8 cellular contexts compared by ENCODE assay signal in genomic region chr2:172931923-172932520, GRCh38.
DNase-seq lines count a peak whose midpoint lies in the region; ATAC-seq lines count a peak whose summit lies in the region.

No MANE protein-coding gene starts in this region.

- peaks cover 5% of the 10 kb centered on the region for H3K4me1 ChIP-seq in mesendoderm (ENCODE audit: control insufficient read depth, low read depth, low read length)

- H3K27ac ChIP-seq in mesendoderm (ENCODE audit: low read depth, low read length), result no peak overlapping the region

- H3K56ac ChIP-seq in mesendoderm (ENCODE audit: low read length), result no peak overlapping the region

- CTCF ChIA-PET in activated CD4-positive, alpha-beta T cell treated with anti-CD3 and anti-CD28 coated beads for 36 hours (lab: Charles Lee), result interaction anchor here (0.6 to 4.2 kb wide), 50 partner anchors 8 to 1400 kb away, joined by 3 to 65 read pairs (median 4); no protein-coding TSS in a partner anchor

- no peak overlapping the region for H3K9ac ChIP-seq in mesendoderm (ENCODE audit: low read length)

- H3K4me2 ChIP-seq in mesendoderm (ENCODE audit: low read length), result no peak overlapping the region

- H2BK5ac ChIP-seq in mesendoderm (ENCODE audit: low read length), result no peak overlapping the region

- H3K27ac Mint-ChIP-seq in activated CD4-positive, alpha-beta T cell treated with anti-CD3 and anti-CD28 coated beads for 36 hours, result no peak overlapping the region

- H3K27me3 ChIP-seq in mesendoderm (ENCODE audit: insufficient read depth, low read length, poor library complexity), result no peaks in the 10 kb centered on the region

- H3K18ac ChIP-seq in mesendoderm (ENCODE audit: low read length), result no peak overlapping the region

- H2BK120ac ChIP-seq in mesendoderm (ENCODE audit: low read depth, low read length), result no peak overlapping the region

- H3K36me3 ChIP-seq in mesendoderm (ENCODE audit: control insufficient read depth, insufficient read depth, low read length), result no peaks in the 10 kb centered on the region

- no peak overlapping the region for H3K4ac ChIP-seq in mesendoderm (ENCODE audit: low read depth, low read length)

- H4K8ac ChIP-seq in mesendoderm (ENCODE audit: low read depth, low read length), result peak overlapping the region; percentile 66

- H3K79me2 ChIP-seq in mesendoderm (ENCODE audit: control insufficient read depth, insufficient read depth, low read length), result no peaks in the 10 kb centered on the region

- H3K27me3 Mint-ChIP-seq in activated CD4-positive, alpha-beta T cell treated with anti-CD3 and anti-CD28 coated beads for 36 hours, result peaks cover 6% of the 10 kb centered on the region

- intact Hi-C loops in activated CD4-positive, alpha-beta T cell treated with anti-CD3 and anti-CD28 coated beads for 36 hours (cut with DNase I, micrococcal nuclease), result loop anchor here (1.0 kb wide), 2 partner anchors 68 to 126 kb away; no protein-coding TSS in a partner anchor

- peak; percentile 10 to 54 (median 29) for DNase-seq in activated CD4-positive, CD25-positive, alpha-beta regulatory T cell (lab: John Stamatoyannopoulos, UW)
- DNase-seq in NCI-H2171 treated with DMSO at 0.1 percent for 48 hours (lab: John Stamatoyannopoulos, UW) (peak; percentile 69), dermis blood vessel endothelial cell (peak; percentile 92), mesendoderm (peak; percentile 72)
- DNase-seq in activated CD4-positive, alpha-beta T cell treated with anti-CD3 and anti-CD28 coated beads for 36 hours, result peak; percentile 82
- DNase-seq in stimulated activated CD8-positive, alpha-beta memory T cell treated with anti-CD3 and anti-CD28 coated beads, Interleukin-4, amount 100 ng/mL, for 24 hours (ENCODE audit: low read depth), result peak; percentile 27

- no peaks in the 10 kb centered on the region for H3K79me1 ChIP-seq in mesendoderm (ENCODE audit: low read length)

- no peak overlapping the region for H3K23ac ChIP-seq in mesendoderm (ENCODE audit: low read length)

- ATAC-seq in activated CD4-positive, CD25-positive, alpha-beta regulatory T cell treated with anti-CD3 and anti-CD28 coated beads, Interleukin-2, amount 50 U/mL, for 24 hours, result no peak
- ATAC-seq in activated CD4-positive, alpha-beta T cell treated with anti-CD3 and anti-CD28 coated beads for 36 hours, result peak; percentile 55
- ATAC-seq in GM18517 (IDR thresholded peaks at IDR 0.05; ENCODE audit: unreplicated experiment), result no peak

- WGBS in mesendoderm (ENCODE audit: extremely low coverage, insufficient coverage, low lambda C conversion rate), result no CpG with 5 or more reads among the region's 8 CpGs

- H2BK15ac ChIP-seq in mesendoderm (replicated peaks; ENCODE audit: low read depth), result no peak overlapping the region

- H3K36me3 Mint-ChIP-seq in activated CD4-positive, alpha-beta T cell treated with anti-CD3 and anti-CD28 coated beads for 36 hours (ENCODE audit: low read depth), result no peaks in the 10 kb centered on the region

- H2AK5ac ChIP-seq in mesendoderm (ENCODE audit: low read length), result no peak overlapping the region

- no peaks in the 10 kb centered on the region for H3K9me3 Mint-ChIP-seq in activated CD4-positive, alpha-beta T cell treated with anti-CD3 and anti-CD28 coated beads for 36 hours (ENCODE audit: low read depth)

- H4K5ac ChIP-seq in mesendoderm (ENCODE audit: low read length), result no peak overlapping the region

- H3K4me3 ChIP-seq in mesendoderm (ENCODE audit: low read length), result no peak overlapping the region

- POLR2A ChIA-PET in activated CD4-positive, alpha-beta T cell treated with anti-CD3 and anti-CD28 coated beads for 36 hours (lab: Charles Lee), result no interaction called here

- H3K4me3 Mint-ChIP-seq in activated CD4-positive, alpha-beta T cell treated with anti-CD3 and anti-CD28 coated beads for 36 hours, result no peak overlapping the region

- H3K4me1 Mint-ChIP-seq in activated CD4-positive, alpha-beta T cell treated with anti-CD3 and anti-CD28 coated beads for 36 hours, result peaks cover 5% of the 10 kb centered on the region

Comparison
In these comparisons a context has a peak if more than half of its experiments do, and no peak if none do; other contexts are left out.
1. DNase-seq: peak in every context shown above with its lines; median percentile 92 in dermis blood vessel endothelial cell; 82 in activated CD4-positive, alpha-beta T cell treated with anti-CD3 and anti-CD28 coated beads for 36 hours; 72 in mesendoderm; 69 in NCI-H2171 treated with DMSO at 0.1 percent for 48 hours; 29 in activated CD4-positive, CD25-positive, alpha-beta regulatory T cell; 27 in stimulated activated CD8-positive, alpha-beta memory T cell treated with anti-CD3 and anti-CD28 coated beads, Interleukin-4, amount 100 ng/mL, for 24 hours.